In genomic region chr12:132806857-132807256, GRCh38 we compare ENCODE assay signal across 24 cellular contexts. TPM values are rescaled to one million over a fixed set of nuclear protein-coding genes. Genes with fewer than 3 reads are reported as not detected.
A peak's percentile ranks its signal among the peaks of the same experiment; 100 is the strongest.
DNase-seq lines count a peak whose midpoint lies in the region; ATAC-seq, FAIRE-seq and TF ChIP-seq lines count a peak whose summit lies in the region.
"Had no signal": no experiment of that assay in that cellular context is flagged by ENCODE, and none has a peak within 500 bp of the region (broad histone marks: within the 10 kb centered on the region; RNA-seq: fewer than 3 reads in every experiment).

No MANE protein-coding gene starts in this region.

- intact Hi-C loops in posterior cingulate gyrus (cut with DNase I) (no loop called here), Caco-2 (cut with micrococcal nuclease; ENCODE audit: unreplicated experiment) (no loop called here)

- no peaks in the 10 kb centered on the region for H3K9me3 ChIP-seq in Caco-2
- H3K9me3 ChIP-seq: SJCRH30, stomach, upper lobe of right lung had no signal

- H3K27me3 Mint-ChIP-seq in activated naive CD8-positive, alpha-beta T cell treated with anti-CD3 and anti-CD28 coated beads, Interleukin-2, amount 50 U/mL, for 24 hours = no peaks in the 10 kb centered on the region
- H3K27me3 Mint-ChIP-seq in stimulated activated naive CD8-positive, alpha-beta T cell treated with anti-CD3 and anti-CD28 coated beads, Interleukin-15, Interleukin-2, amounts not matched to agents 100 ng/mL and 50 ng/mL, for 24 hours = no peaks in the 10 kb centered on the region
- no peaks in the 10 kb centered on the region for H3K27me3 Mint-ChIP-seq in Caco-2 (ENCODE audit: insufficient read depth, unreplicated experiment)
- H3K27me3 Mint-ChIP-seq: naive B cell had no signal

- BruUV-seq in Caco-2 (replicated peaks; lab: Mats Ljungman, UMichigan) = no TSS peak

- no peak overlapping the region for H3K27ac ChIP-seq in brain microvascular endothelial cell
- H3K27ac ChIP-seq: PC-9, SJCRH30, skin epidermis, stomach, upper lobe of right lung had no signal

- peak overlapping the region; percentile 20 for H3K27ac Mint-ChIP-seq in activated naive CD8-positive, alpha-beta T cell treated with anti-CD3 and anti-CD28 coated beads, Interleukin-2, amount 50 U/mL, for 24 hours
- no peak overlapping the region for H3K27ac Mint-ChIP-seq in stimulated activated naive CD8-positive, alpha-beta T cell treated with anti-CD3 and anti-CD28 coated beads, Interleukin-15, Interleukin-2, amounts not matched to agents 100 ng/mL and 50 ng/mL, for 24 hours
- H3K27ac Mint-ChIP-seq in Caco-2 (ENCODE audit: unreplicated experiment) = no peak overlapping the region
- H3K27ac Mint-ChIP-seq: naive B cell; T-helper 1 cell treated with Interleukin-12 subunit alpha and Interleukin-12 subunit beta and Interleukin-4 antibody, amounts not matched to agents 30 μg/mL and 1 μg/mL, for 36 hours had no signal

- H3K4me3 ChIP-seq in Caco-2 (ENCODE audit: low read depth, low read length) (no peak overlapping the region), brain microvascular endothelial cell (ENCODE audit: low read depth, low read length) (no peak overlapping the region)
- H3K4me3 ChIP-seq: PC-9, SJCRH30, skin epidermis, stomach, upper lobe of right lung had no signal

- in situ Hi-C loops in brain microvascular endothelial cell (cut with HindIII; ENCODE audit: low pct_ligation_motif_present, low sequenced_read_pairs) = no loop called here

- FAIRE-seq in H54 (lab: Jason Lieb, UNC) = no peak
- FAIRE-seq: astrocyte, colon, endothelial cell of umbilical vein, HTR-8/SVneo had no signal

- CTCF ChIA-PET in Caco-2 (lab: Charles Lee) = no interaction called here

- H3K36me3 Mint-ChIP-seq in activated naive CD8-positive, alpha-beta T cell treated with anti-CD3 and anti-CD28 coated beads, Interleukin-2, amount 50 U/mL, for 24 hours (ENCODE audit: low read depth) = peaks cover 54% of the 10 kb centered on the region
- peaks cover 55% of the 10 kb centered on the region for H3K36me3 Mint-ChIP-seq in stimulated activated naive CD8-positive, alpha-beta T cell treated with anti-CD3 and anti-CD28 coated beads, Interleukin-15, Interleukin-2, amounts not matched to agents 100 ng/mL and 50 ng/mL, for 24 hours (ENCODE audit: low read depth)
- H3K36me3 Mint-ChIP-seq in Caco-2 (ENCODE audit: insufficient read depth, unreplicated experiment) = peaks cover 87% of the 10 kb centered on the region

- H3K4me3 Mint-ChIP-seq in activated naive CD8-positive, alpha-beta T cell treated with anti-CD3 and anti-CD28 coated beads, Interleukin-2, amount 50 U/mL, for 24 hours = no peak overlapping the region
- H3K4me3 Mint-ChIP-seq in stimulated activated naive CD8-positive, alpha-beta T cell treated with anti-CD3 and anti-CD28 coated beads, Interleukin-15, Interleukin-2, amounts not matched to agents 100 ng/mL and 50 ng/mL, for 24 hours = peak overlapping the region; percentile 19
- H3K4me3 Mint-ChIP-seq in Caco-2 (ENCODE audit: unreplicated experiment) = no peak overlapping the region
- H3K4me3 Mint-ChIP-seq: naive B cell; T-helper 1 cell treated with Interleukin-12 subunit alpha and Interleukin-12 subunit beta and Interleukin-4 antibody, amounts not matched to agents 30 μg/mL and 1 μg/mL, for 36 hours had no signal

- H3K9me3 Mint-ChIP-seq in activated naive CD8-positive, alpha-beta T cell treated with anti-CD3 and anti-CD28 coated beads, Interleukin-2, amount 50 U/mL, for 24 hours = no peaks in the 10 kb centered on the region
- no peaks in the 10 kb centered on the region for H3K9me3 Mint-ChIP-seq in stimulated activated naive CD8-positive, alpha-beta T cell treated with anti-CD3 and anti-CD28 coated beads, Interleukin-15, Interleukin-2, amounts not matched to agents 100 ng/mL and 50 ng/mL, for 24 hours
- no peaks in the 10 kb centered on the region for H3K9me3 Mint-ChIP-seq in Caco-2 (ENCODE audit: unreplicated experiment)
- H3K9me3 Mint-ChIP-seq: naive B cell; T-helper 1 cell treated with Interleukin-12 subunit alpha and Interleukin-12 subunit beta and Interleukin-4 antibody, amounts not matched to agents 30 μg/mL and 1 μg/mL, for 36 hours had no signal

- POLR2A ChIA-PET in Caco-2 (lab: Charles Lee) = no interaction called here

- no peaks in the 10 kb centered on the region for H3K4me1 ChIP-seq in Caco-2
- H3K4me1 ChIP-seq: SJCRH30, stomach, upper lobe of right lung had no signal

- H3K4me1 Mint-ChIP-seq in activated naive CD8-positive, alpha-beta T cell treated with anti-CD3 and anti-CD28 coated beads, Interleukin-2, amount 50 U/mL, for 24 hours = peaks cover 24% of the 10 kb centered on the region
- peaks cover 19% of the 10 kb centered on the region for H3K4me1 Mint-ChIP-seq in stimulated activated naive CD8-positive, alpha-beta T cell treated with anti-CD3 and anti-CD28 coated beads, Interleukin-15, Interleukin-2, amounts not matched to agents 100 ng/mL and 50 ng/mL, for 24 hours (ENCODE audit: low read depth)
- no peaks in the 10 kb centered on the region for H3K4me1 Mint-ChIP-seq in Caco-2 (ENCODE audit: low read depth, unreplicated experiment)

- no peak for TF ChIP-seq CTCF in Caco-2 (IDR thresholded peaks at IDR 0.05; ENCODE audit: insufficient read depth in 1 of 2, low read depth in 1 of 2, low read length in 1 of 2, severe bottlenecking in 1 of 2, unreplicated experiment in 1 of 2)
- TF ChIP-seq CTCF in brain microvascular endothelial cell (IDR thresholded peaks at IDR 0.05; ENCODE audit: low read depth, low read length, missing control alignments) = no peak

- H3K36me3 ChIP-seq in Caco-2 (ENCODE audit: control insufficient read depth, insufficient read depth, low read length) (peaks cover 2% of the 10 kb centered on the region), brain microvascular endothelial cell (replicated peaks) (peaks cover 68% of the 10 kb centered on the region)

- DNase-seq in activated T-cell treated with anti-CD3 and anti-CD28 coated beads for 24 hours (ENCODE audit: low read depth) (peak; percentile 21), activated T-cell treated with anti-CD3 and anti-CD28 coated beads for 4 hours (no peak), posterior cingulate gyrus (peak in 6 of 10 donors; percentile 44 to 91 (median 64)), Caco-2 (no peak), brain microvascular endothelial cell (no peak), H54 (ENCODE audit: insufficient read length, low spot score) (no peak)
- DNase-seq in activated naive CD8-positive, alpha-beta T cell treated with anti-CD3 and anti-CD28 coated beads, Interleukin-2, amount 50 U/mL, for 24 hours = peak; percentile 48
- DNase-seq: ACHN, DMS79, mammary epithelial cell, naive B cell, NCI-H1417 treated with DMSO at 0.1 percent for 48 hours, NCI-H774, PC-9, SJCRH30, stomach, upper lobe of right lung had no signal

- TF ChIP-seq POLR2A in H54 (IDR thresholded peaks at IDR 0.05; ENCODE audit: low read depth, low read length) = no peak

- H3K27me3 ChIP-seq in Caco-2 (replicated peaks; ENCODE audit: control insufficient read depth, insufficient read depth, low read length) (no peaks in the 10 kb centered on the region), brain microvascular endothelial cell (replicated peaks) (no peaks in the 10 kb centered on the region)
- H3K27me3 ChIP-seq: SJCRH30, stomach, upper lobe of right lung had no signal

- peak; percentile 75 for ATAC-seq in activated naive CD8-positive, alpha-beta T cell treated with anti-CD3 and anti-CD28 coated beads, Interleukin-2, amount 50 U/mL, for 24 hours
- ATAC-seq: upper lobe of right lung had no signal

RNA-seq across cellular contexts. Expression of gene GOLGA3, which starts 21.8 kb away (rescaled TPM):
- total RNA-seq in Caco-2 (2022) = 62.2 and 67.0 TPM in 2 replicates

RNA-seq across cellular contexts. Expression of gene ANKLE2, which starts 45.2 kb away (rescaled TPM):
- total RNA-seq in Caco-2 (2022) = 80.8 and 86.6 TPM in 2 replicates

Comparison
In these comparisons a context has a peak if more than half of its experiments do, and no peak if none do; other contexts are left out.
1. DNase-seq: peak in activated T-cell treated with anti-CD3 and anti-CD28 coated beads for 24 hours (single experiment), activated naive CD8-positive, alpha-beta T cell treated with anti-CD3 and anti-CD28 coated beads, Interleukin-2, amount 50 U/mL, for 24 hours (single experiment) and posterior cingulate gyrus (6 of 10); none in activated T-cell treated with anti-CD3 and anti-CD28 coated beads for 4 hours (single experiment), Caco-2 (0 of 2), brain microvascular endothelial cell (single experiment) and H54 (single experiment).